ENCODE assay signal across 15 cellular contexts in genomic region chr12:114902665-114903393, GRCh38.
DNase-seq lines count a peak whose midpoint lies in the region; ATAC-seq and TF ChIP-seq lines count a peak whose summit lies in the region.
"Had no signal": no experiment of that assay in that cellular context is flagged by ENCODE, and none has a peak within 500 bp of the region (broad histone marks: within the 10 kb centered on the region; RNA-seq: fewer than 3 reads in every experiment).

No MANE protein-coding gene starts in this region.

- DNase-seq in AG08395 (ENCODE audit: low spot score) (peak; percentile 71), HT1080 (ENCODE audit: low read depth) (peak; percentile 74), hepatic stellate cell (ENCODE audit: low spot score) (peak; percentile 23), SKM-1 treated with dmso at 0.1 percent for 144 hours (lab: John Stamatoyannopoulos, UW; ENCODE audit: unreplicated experiment) (no peak)
- no peak for DNase-seq in effector CD4-positive, alpha-beta T cell
- DNase-seq: activated CD8-positive, alpha-beta memory T cell treated with anti-CD3 and anti-CD28 coated beads, Interleukin-2, amount 50 U/mL, for 4 hours; dermis blood vessel endothelial cell; glutamatergic neuron; left lung; NCI-H524; SHP77; stimulated activated CD8-positive, alpha-beta memory T cell treated with anti-CD3 and anti-CD28 coated beads, Interleukin-4, amount 100 ng/mL, for 48 hours had no signal

- peak; percentile 53; the same call in 2 of the 3 replicates for ATAC-seq in SK-N-SH treated with all-trans-retinoic acid at 6 μM for 48 hours
- ATAC-seq in HG03565 (IDR thresholded peaks at IDR 0.05; ENCODE audit: unreplicated experiment), result no peak
- ATAC-seq in GM18519 (IDR thresholded peaks at IDR 0.05; ENCODE audit: low FRiP score, unreplicated experiment), result no peak
- ATAC-seq: left lung had no signal

TF ChIP-seq in SK-N-SH treated with all-trans-retinoic acid at 6 μM for 48 hours, 23 proteins besides CTCF, POLR2A, EP300 and RAD21:
- TF ChIP-seq ZFP3 (CRISPR knock-in tag; IDR thresholded peaks at IDR 0.05), result no peak
- no peak for TF ChIP-seq OSR1 (CRISPR knock-in tag; IDR thresholded peaks at IDR 0.05)
- no peak for TF ChIP-seq ZFP30 (CRISPR knock-in tag; IDR thresholded peaks at IDR 0.05)
- TF ChIP-seq ZC3H10 (CRISPR knock-in tag; IDR thresholded peaks at IDR 0.05), result no peak
- TF ChIP-seq, protein P1, sequence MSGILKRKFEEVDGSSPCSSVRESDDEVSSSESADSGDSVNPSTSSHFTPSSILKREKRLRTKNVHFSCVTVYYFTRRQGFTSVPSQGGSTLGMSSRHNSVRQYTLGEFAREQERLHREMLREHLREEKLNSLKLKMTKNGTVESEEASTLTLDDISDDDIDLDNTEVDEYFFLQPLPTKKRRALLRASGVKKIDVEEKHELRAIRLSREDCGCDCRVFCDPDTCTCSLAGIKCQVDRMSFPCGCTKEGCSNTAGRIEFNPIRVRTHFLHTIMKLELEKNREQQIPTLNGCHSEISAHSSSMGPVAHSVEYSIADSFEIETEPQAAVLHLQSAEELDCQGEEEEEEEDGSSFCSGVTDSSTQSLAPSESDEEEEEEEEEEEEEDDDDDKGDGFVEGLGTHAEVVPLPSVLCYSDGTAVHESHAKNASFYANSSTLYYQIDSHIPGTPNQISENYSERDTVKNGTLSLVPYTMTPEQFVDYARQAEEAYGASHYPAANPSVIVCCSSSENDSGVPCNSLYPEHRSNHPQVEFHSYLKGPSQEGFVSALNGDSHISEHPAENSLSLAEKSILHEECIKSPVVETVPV (CRISPR knock-in tag; IDR thresholded peaks at IDR 0.05), result no peak
- no peak for TF ChIP-seq SNAI2 (CRISPR knock-in tag; IDR thresholded peaks at IDR 0.05)
- TF ChIP-seq POU6F1 (CRISPR knock-in tag; IDR thresholded peaks at IDR 0.05; ENCODE audit: borderline replicate concordance, low read depth), result no peak
- TF ChIP-seq TCF4 (CRISPR knock-in tag; IDR thresholded peaks at IDR 0.05; ENCODE audit: borderline replicate concordance), result no peak
- no peak for TF ChIP-seq BACH2 (CRISPR knock-in tag; IDR thresholded peaks at IDR 0.05; ENCODE audit: borderline replicate concordance)
- no peak for TF ChIP-seq ZNF565 (CRISPR knock-in tag; conservative IDR thresholded peaks at IDR 0.05; ENCODE audit: low read depth)
- TF ChIP-seq, protein P2, sequence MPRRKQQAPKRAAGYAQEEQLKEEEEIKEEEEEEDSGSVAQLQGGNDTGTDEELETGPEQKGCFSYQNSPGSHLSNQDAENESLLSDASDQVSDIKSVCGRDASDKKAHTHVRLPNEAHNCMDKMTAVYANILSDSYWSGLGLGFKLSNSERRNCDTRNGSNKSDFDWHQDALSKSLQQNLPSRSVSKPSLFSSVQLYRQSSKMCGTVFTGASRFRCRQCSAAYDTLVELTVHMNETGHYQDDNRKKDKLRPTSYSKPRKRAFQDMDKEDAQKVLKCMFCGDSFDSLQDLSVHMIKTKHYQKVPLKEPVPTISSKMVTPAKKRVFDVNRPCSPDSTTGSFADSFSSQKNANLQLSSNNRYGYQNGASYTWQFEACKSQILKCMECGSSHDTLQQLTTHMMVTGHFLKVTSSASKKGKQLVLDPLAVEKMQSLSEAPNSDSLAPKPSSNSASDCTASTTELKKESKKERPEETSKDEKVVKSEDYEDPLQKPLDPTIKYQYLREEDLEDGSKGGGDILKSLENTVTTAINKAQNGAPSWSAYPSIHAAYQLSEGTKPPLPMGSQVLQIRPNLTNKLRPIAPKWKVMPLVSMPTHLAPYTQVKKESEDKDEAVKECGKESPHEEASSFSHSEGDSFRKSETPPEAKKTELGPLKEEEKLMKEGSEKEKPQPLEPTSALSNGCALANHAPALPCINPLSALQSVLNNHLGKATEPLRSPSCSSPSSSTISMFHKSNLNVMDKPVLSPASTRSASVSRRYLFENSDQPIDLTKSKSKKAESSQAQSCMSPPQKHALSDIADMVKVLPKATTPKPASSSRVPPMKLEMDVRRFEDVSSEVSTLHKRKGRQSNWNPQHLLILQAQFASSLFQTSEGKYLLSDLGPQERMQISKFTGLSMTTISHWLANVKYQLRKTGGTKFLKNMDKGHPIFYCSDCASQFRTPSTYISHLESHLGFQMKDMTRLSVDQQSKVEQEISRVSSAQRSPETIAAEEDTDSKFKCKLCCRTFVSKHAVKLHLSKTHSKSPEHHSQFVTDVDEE (CRISPR knock-in tag; IDR thresholded peaks at IDR 0.05), result no peak
- no peak for TF ChIP-seq RARB (CRISPR knock-in tag; IDR thresholded peaks at IDR 0.05)
- TF ChIP-seq CREB5 (CRISPR knock-in tag; IDR thresholded peaks at IDR 0.05; ENCODE audit: low read depth), result no peak
- TF ChIP-seq CSDC2 (CRISPR knock-in tag; IDR thresholded peaks at IDR 0.05), result no peak
- TF ChIP-seq PPARA (CRISPR knock-in tag; IDR thresholded peaks at IDR 0.05; ENCODE audit: borderline replicate concordance), result no peak

Comparison
In these comparisons a context has a peak if more than half of its experiments do, and no peak if none do; other contexts are left out.
1. DNase-seq: peak in AG08395 (single experiment), HT1080 (single experiment) and hepatic stellate cell (single experiment); none in SKM-1 treated with dmso at 0.1 percent for 144 hours (single experiment) and effector CD4-positive, alpha-beta T cell (single experiment).